Comparison of ENCODE assay signal across 13 cellular contexts in genomic region chr11:117198613-117199012, GRCh38. TPM values are rescaled to one million over a fixed set of nuclear protein-coding genes. Genes with fewer than 3 reads are reported as not detected.
DNase-seq lines count a peak whose midpoint lies in the region; ATAC-seq, FAIRE-seq and TF ChIP-seq lines count a peak whose summit lies in the region.
"Had no signal": no experiment of that assay in that cellular context is flagged by ENCODE, and none has a peak within 500 bp of the region (broad histone marks: within the 10 kb centered on the region; RNA-seq: fewer than 3 reads in every experiment).

No MANE protein-coding gene starts in this region.

- H3K4me3 Mint-ChIP-seq in endothelial cell (ENCODE audit: unreplicated experiment) (peak overlapping the region; percentile 37), mesothelial cell of epicardium (peak overlapping the region; percentile 71)
- H3K4me3 Mint-ChIP-seq: activated naive CD4-positive, alpha-beta T cell treated with anti-CD3 and anti-CD28 coated beads, Interleukin-2, amount 10 ng/mL, durations not matched to agents 7 days and 5 days had no signal

- H3K27me3 ChIP-seq in Peyer's patch (no peaks in the 10 kb centered on the region), thoracic aorta (replicated peaks; ENCODE audit: insufficient read depth) (no peaks in the 10 kb centered on the region)

- no peak for TF ChIP-seq CTCF in Peyer's patch (IDR thresholded peaks at IDR 0.05)
- TF ChIP-seq CTCF in endothelial cell (IDR thresholded peaks at IDR 0.05; ENCODE audit: unreplicated experiment): no peak
- TF ChIP-seq CTCF in mesothelial cell of epicardium (IDR thresholded peaks at IDR 0.05; ENCODE audit: unreplicated experiment): no peak
- TF ChIP-seq CTCF in thoracic aorta (IDR thresholded peaks at IDR 0.05): no peak

- H3K4me3 ChIP-seq in Peyer's patch: peak overlapping the region in 2 of 4 donors; percentile 35 to 44
- peak overlapping the region; percentile 81 for H3K4me3 ChIP-seq in thoracic aorta
- H3K4me3 ChIP-seq: mucosa of descending colon had no signal

- H3K36me3 ChIP-seq in Peyer's patch: peaks cover 0 to 40% (median 0%) of the 10 kb centered on the region in 3 donors
- peaks cover 33% of the 10 kb centered on the region for H3K36me3 ChIP-seq in thoracic aorta

- peak overlapping the region; percentile 62 to 89 (median 76) for H3K27ac ChIP-seq in Peyer's patch
- H3K27ac ChIP-seq in thoracic aorta: peak overlapping the region; percentile 94 to 99

- ATAC-seq in thoracic aorta (ENCODE audit: insufficient number of reproducible peaks, low FRiP score, low read depth) (no peak), HG03457 (IDR thresholded peaks at IDR 0.05; ENCODE audit: unreplicated experiment) (no peak), GM18498 (IDR thresholded peaks at IDR 0.05; ENCODE audit: unreplicated experiment) (no peak)

- DNase-seq in Peyer's patch (no peak), endothelial cell (ENCODE audit: low spot score) (no peak), mesothelial cell of epicardium (ENCODE audit: low spot score in 2 of 2, unreplicated experiment in 2 of 2) (no peak), thoracic aorta (ENCODE audit: low spot score) (no peak), RCC 7860 (ENCODE audit: low spot score) (no peak), DMS114 treated with DMSO at 0.1 percent for 48 hours (lab: John Stamatoyannopoulos, UW; ENCODE audit: unreplicated experiment) (no peak)
- DNase-seq: activated CD4-positive, alpha-beta T cell treated with anti-CD3 and anti-CD28 coated beads for 1 hour; activated naive CD4-positive, alpha-beta T cell treated with anti-CD3 and anti-CD28 coated beads, Interleukin-2, amount 10 ng/mL, durations not matched to agents 7 days and 5 days; NCI-H2081; RPMI8226 had no signal

- peaks cover 11% of the 10 kb centered on the region for H3K4me1 Mint-ChIP-seq in endothelial cell (ENCODE audit: unreplicated experiment)
- H3K4me1 Mint-ChIP-seq in mesothelial cell of epicardium: peaks cover 33% of the 10 kb centered on the region

- H3K9me3 ChIP-seq in Peyer's patch: no peaks in the 10 kb centered on the region
- no peaks in the 10 kb centered on the region for H3K9me3 ChIP-seq in thoracic aorta
- H3K9me3 ChIP-seq: mucosa of descending colon had no signal

- FAIRE-seq in RCC 7860 (lab: Jason Lieb, UNC): no peak

- no peak for TF ChIP-seq POLR2A in Peyer's patch (IDR thresholded peaks at IDR 0.05)

- H3K27me3 Mint-ChIP-seq in endothelial cell (ENCODE audit: unreplicated experiment): peaks cover 20% of the 10 kb centered on the region
- no peaks in the 10 kb centered on the region for H3K27me3 Mint-ChIP-seq in mesothelial cell of epicardium (ENCODE audit: low read depth)
- H3K27me3 Mint-ChIP-seq: activated naive CD4-positive, alpha-beta T cell treated with anti-CD3 and anti-CD28 coated beads, Interleukin-2, amount 10 ng/mL, durations not matched to agents 7 days and 5 days had no signal

- H3K4me1 ChIP-seq in Peyer's patch: peaks cover 0 to 29% (median 0%) of the 10 kb centered on the region in 4 donors
- peaks cover 0 to 24% of the 10 kb centered on the region in 2 donors for H3K4me1 ChIP-seq in thoracic aorta (ENCODE audit: control insufficient read depth in 1 of 2, low read depth in 2 of 2)

- H3K27ac Mint-ChIP-seq in endothelial cell (ENCODE audit: unreplicated experiment) (peak overlapping the region; percentile 30), mesothelial cell of epicardium (peak overlapping the region; percentile 96)
- H3K27ac Mint-ChIP-seq: activated naive CD4-positive, alpha-beta T cell treated with anti-CD3 and anti-CD28 coated beads, Interleukin-2, amount 10 ng/mL, durations not matched to agents 7 days and 5 days had no signal

- H3K9me3 Mint-ChIP-seq in endothelial cell (ENCODE audit: unreplicated experiment): no peaks in the 10 kb centered on the region
- no peaks in the 10 kb centered on the region for H3K9me3 Mint-ChIP-seq in mesothelial cell of epicardium
- H3K9me3 Mint-ChIP-seq: activated naive CD4-positive, alpha-beta T cell treated with anti-CD3 and anti-CD28 coated beads, Interleukin-2, amount 10 ng/mL, durations not matched to agents 7 days and 5 days had no signal

- H3K36me3 Mint-ChIP-seq in endothelial cell (ENCODE audit: low read depth, unreplicated experiment): peaks cover 19% of the 10 kb centered on the region
- H3K36me3 Mint-ChIP-seq in mesothelial cell of epicardium: no peaks in the 10 kb centered on the region

RNA-seq across cellular contexts. Expression of gene TAGLN, which starts 0.6 kb away (rescaled TPM):
- total RNA-seq in Peyer's patch (100 to 1,000 TPM; 110 to 361 (median 254) TPM), endothelial cell (ENCODE audit: unreplicated experiment) (25.4 TPM), mesothelial cell of epicardium (192 to 206 TPM (median 197 TPM) in 3 replicates), thoracic aorta (over 10,000 TPM in 1 of 2 donors, 1,000 to 10,000 TPM in 1; 6,975 to 13,974 TPM)

RNA-seq across cellular contexts. Expression of gene SIDT2, which starts 20.1 kb away (rescaled TPM):
- total RNA-seq in Peyer's patch: 100 to 1,000 TPM in 3 of 4 donors, 10 to 100 TPM in 1; 69.3 to 201 (median 162) TPM
- 41.3 TPM for total RNA-seq in endothelial cell (ENCODE audit: unreplicated experiment)
- total RNA-seq in mesothelial cell of epicardium: 37.6 to 41.7 TPM (median 39.4 TPM) in 3 replicates
- 10 to 100 TPM; 55.9 to 82.2 TPM for total RNA-seq in thoracic aorta

RNA-seq across cellular contexts. Expression of gene PCSK7, which starts 33.3 kb away (rescaled TPM):
- total RNA-seq in Peyer's patch (100 to 1,000 TPM; 136 to 244 (median 171) TPM), endothelial cell (ENCODE audit: unreplicated experiment) (93.6 TPM), mesothelial cell of epicardium (57.0 to 66.0 TPM (median 64.4 TPM) in 3 replicates), thoracic aorta (10 to 100 TPM; 41.4 to 90.2 TPM)

RNA-seq across cellular contexts. Expression of gene RNF214, which starts 33.9 kb away (rescaled TPM):
- total RNA-seq in Peyer's patch (10 to 100 TPM; 10.2 to 32.2 (median 13.4) TPM), endothelial cell (ENCODE audit: unreplicated experiment) (37.1 TPM), mesothelial cell of epicardium (39.5 to 44.8 TPM (median 39.9 TPM) in 3 replicates), thoracic aorta (10 to 100 TPM; 14.6 to 21.8 TPM)

RNA-seq across cellular contexts. Expression of gene PAFAH1B2, which starts 54.5 kb away (rescaled TPM):
- total RNA-seq in Peyer's patch: 10 to 100 TPM; 45.4 to 96.2 (median 66.9) TPM
- 87.4 TPM for total RNA-seq in endothelial cell (ENCODE audit: unreplicated experiment)
- 95.0 to 98.6 TPM (median 97.3 TPM) in 3 replicates for total RNA-seq in mesothelial cell of epicardium
- total RNA-seq in thoracic aorta: 10 to 100 TPM; 66.3 to 75.8 TPM

Comparison
In these comparisons a context has a peak if more than half of its experiments do, and no peak if none do; other contexts are left out.
1. RNA of gene TAGLN, which starts 0.6 kb away (total RNA-seq): 6,975 to 13,974 TPM in thoracic aorta; 110 to 361 TPM in Peyer's patch, 192 to 206 TPM in mesothelial cell of epicardium and 25.4 TPM in endothelial cell (single experiment); every median in the first group is over 10 times any median in the second.